ENCODE assay signal across 8 cellular contexts in genomic region chr3:156817931-156818765, GRCh38. TPM values are rescaled to one million over a fixed set of nuclear protein-coding genes. Genes with fewer than 3 reads are reported as not detected.
DNase-seq lines count a peak whose midpoint lies in the region; ATAC-seq, FAIRE-seq and TF ChIP-seq lines count a peak whose summit lies in the region.

No MANE protein-coding gene starts in this region.

- intact Hi-C loops in OCI-LY7 (cut with micrococcal nuclease; ENCODE audit: unreplicated experiment): loop anchor here (1.0 to 5.0 kb wide), 3 partner anchors 144 to 270 kb away; partner anchors contain the start of gene TIPARP
- intact Hi-C loops in dendritic cell treated with granulocyte-macrophage colony-stimulating factor and Interleukin-4, amounts not matched to agents 40 ng/mL and 50 ng/mL, for 4 days (cut with micrococcal nuclease): loop anchor here (1.0 to 10.0 kb wide), 4 partner anchors 8 to 271 kb away; partner anchors contain the start of genes LEKR1, SSR3 and TIPARP

- H3K9ac ChIP-seq in parathyroid adenoma: peak overlapping the region; percentile 10

- H4K20me1 ChIP-seq in OCI-LY7 (ENCODE audit: insufficient read depth, low read length): no peaks in the 10 kb centered on the region

- no peak for ATAC-seq in HG03139 (IDR thresholded peaks at IDR 0.05; ENCODE audit: unreplicated experiment)

- H3K9me3 Mint-ChIP-seq in dendritic cell treated with granulocyte-macrophage colony-stimulating factor and Interleukin-4, amounts not matched to agents 40 ng/mL and 50 ng/mL, for 4 days: no peaks in the 10 kb centered on the region

- peak overlapping the region; percentile 80 for H3K27ac Mint-ChIP-seq in dendritic cell treated with granulocyte-macrophage colony-stimulating factor and Interleukin-4, amounts not matched to agents 40 ng/mL and 50 ng/mL, for 4 days

- H3K27me3 Mint-ChIP-seq in dendritic cell treated with granulocyte-macrophage colony-stimulating factor and Interleukin-4, amounts not matched to agents 40 ng/mL and 50 ng/mL, for 4 days: peaks cover 2% of the 10 kb centered on the region

- no peaks in the 10 kb centered on the region for H3K9me2 ChIP-seq in OCI-LY7 (ENCODE audit: insufficient read depth, low read length)

- POLR2A ChIA-PET in OCI-LY7 (lab: Charles Lee): interaction anchor here (0.7 to 2.1 kb wide), 4 partner anchors 11 to 271 kb away, joined by 3 to 12 read pairs (median 4); no protein-coding TSS in a partner anchor

- H3K4me1 Mint-ChIP-seq in dendritic cell treated with granulocyte-macrophage colony-stimulating factor and Interleukin-4, amounts not matched to agents 40 ng/mL and 50 ng/mL, for 4 days (ENCODE audit: low read depth): peaks cover 32% of the 10 kb centered on the region

- no TSS peak for BruUV-seq in OCI-LY7 (replicated peaks; lab: Mats Ljungman, UMichigan)

- H3K4me2 ChIP-seq in OCI-LY7 (ENCODE audit: low read length): peak overlapping the region; percentile 80
- peak overlapping the region; percentile 90 for H3K4me2 ChIP-seq in parathyroid adenoma (ENCODE audit: low read length)

- H3K4me1 ChIP-seq in OCI-LY7 (ENCODE audit: insufficient read depth, low read length, poor library complexity, severe bottlenecking) (peaks cover 6% of the 10 kb centered on the region), parathyroid adenoma (peaks cover 26% of the 10 kb centered on the region)

- H3K79me2 ChIP-seq in OCI-LY7 (ENCODE audit: insufficient read depth, low read depth, low read length): no peaks in the 10 kb centered on the region
- H3K79me2 ChIP-seq in parathyroid adenoma: no peaks in the 10 kb centered on the region

- H3K36me3 ChIP-seq in OCI-LY7 (ENCODE audit: insufficient read depth, low read length) (no peaks in the 10 kb centered on the region), parathyroid adenoma (ENCODE audit: control insufficient read depth, insufficient read depth, low read length) (no peaks in the 10 kb centered on the region)

- H3K9me3 ChIP-seq in OCI-LY7 (ENCODE audit: low read length) (no peaks in the 10 kb centered on the region), parathyroid adenoma (ENCODE audit: control insufficient read depth, low read length) (no peaks in the 10 kb centered on the region)

- CTCF ChIA-PET in OCI-LY7 (lab: Charles Lee; ENCODE audit: unreplicated experiment): no interaction called here

- FAIRE-seq in GM19239 (lab: Jason Lieb, UNC): no peak

- H3K4me3 Mint-ChIP-seq in dendritic cell treated with granulocyte-macrophage colony-stimulating factor and Interleukin-4, amounts not matched to agents 40 ng/mL and 50 ng/mL, for 4 days: no peak overlapping the region

- no peaks in the 10 kb centered on the region for H3K36me3 Mint-ChIP-seq in dendritic cell treated with granulocyte-macrophage colony-stimulating factor and Interleukin-4, amounts not matched to agents 40 ng/mL and 50 ng/mL, for 4 days (ENCODE audit: low read depth)

- TF ChIP-seq CTCF in OCI-LY7 (conservative IDR thresholded peaks at IDR 0.05; ENCODE audit: low read length) (no peak), parathyroid adenoma (IDR thresholded peaks at IDR 0.05) (no peak), GM10266 (IDR thresholded peaks at IDR 0.05; ENCODE audit: control insufficient read depth, insufficient read depth, low read depth, missing control alignments) (no peak)

- no peaks in the 10 kb centered on the region for H3K27me3 ChIP-seq in parathyroid adenoma (ENCODE audit: control insufficient read depth, insufficient read depth, low read length)

- H3K27ac ChIP-seq in OCI-LY7 (ENCODE audit: low read depth, low read length, poor library complexity, severe bottlenecking): no peak overlapping the region
- peak overlapping the region; percentile 98 for H3K27ac ChIP-seq in parathyroid adenoma

- H3K4me3 ChIP-seq in OCI-LY7 (ENCODE audit: low read depth, low read length, poor library complexity, severe bottlenecking) (peak overlapping the region; percentile 65), parathyroid adenoma (ENCODE audit: low read depth, low read length) (peak overlapping the region; percentile 70)

- peak; percentile 11 for DNase-seq in Daoy (ENCODE audit: low read depth)
- no peak for DNase-seq in OCI-LY7 (ENCODE audit: low spot score)
- no peak for DNase-seq in GM19239 (ENCODE audit: insufficient read length, low spot score)
- DNase-seq in GM10266 (ENCODE audit: extremely low spot score): no peak
- DNase-seq in ureter (ENCODE audit: low spot score): no peak

- H2AFZ ChIP-seq in OCI-LY7 (ENCODE audit: low read length): peak overlapping the region; percentile 92; the same call in 1 of the 2 replicates
- H2AFZ ChIP-seq in parathyroid adenoma: peak overlapping the region; percentile 75

RNA-seq across cellular contexts. Expression of gene LEKR1, which starts 8.0 kb away (rescaled TPM):
- 0.71 and 1.4 TPM in 2 replicates for total RNA-seq in Daoy (2014; rRNA removed; shearing (Covaris generic))
- total RNA-seq in OCI-LY7 (2014; rRNA removed; shearing (Covaris generic)): 0.16 TPM in 1 of 2 replicates, not detected in the other
- total RNA-seq in OCI-LY7 (2022) (not detected in 2 replicates), ureter (3.5 TPM)
